ENCODE assay signal across 26 cellular contexts in genomic region chr1:84020151-84020550, GRCh38. TPM values are rescaled to one million over a fixed set of nuclear protein-coding genes. Genes with fewer than 3 reads are reported as not detected.
DNase-seq lines count a peak whose midpoint lies in the region; ATAC-seq, FAIRE-seq and TF ChIP-seq lines count a peak whose summit lies in the region.
"Had no signal": no experiment of that assay in that cellular context is flagged by ENCODE, and none has a peak within 500 bp of the region (broad histone marks: within the 10 kb centered on the region; RNA-seq: fewer than 3 reads in every experiment).

No MANE protein-coding gene starts in this region.

- H3K27me3 ChIP-seq in liver (ENCODE audit: control insufficient read depth in 4 of 4, insufficient read depth in 4 of 4, low read length in 3 of 4) (no peaks in the 10 kb centered on the region), HepG2 (ENCODE audit: control insufficient read depth in 1 of 2, insufficient read depth in 2 of 2, low read length in 2 of 2) (no peaks in the 10 kb centered on the region), ovary (no peaks in the 10 kb centered on the region), foreskin keratinocyte (no peaks in the 10 kb centered on the region)

- H3K79me2 ChIP-seq in HepG2 (ENCODE audit: insufficient read depth, low read length) = no peaks in the 10 kb centered on the region

- in situ Hi-C loops in HepG2 (cut with HindIII; ENCODE audit: extremely low pct_ligation_motif_present, low pct_unique_long_range_greater_than_20kb) = no loop called here

- no peak overlapping the region for H3K4me2 ChIP-seq in HepG2 (ENCODE audit: low read depth, low read length)

- TF ChIP-seq RAD21 in liver (IDR thresholded peaks at IDR 0.05) (peak; percentile 57 to 59), HepG2 (CRISPR knock-in tag; IDR thresholded peaks at IDR 0.05) (no peak)

- 13% methylated on average over 3 of the region's 3 CpGs for WGBS in liver
- WGBS in HepG2 (ENCODE audit: low lambda C conversion rate) = 0% methylated on average over 3 of the region's 3 CpGs
- 14 to 19% (median 15%) methylated on average over 3 of the region's 3 CpGs for WGBS in ovary, 3 donors

- no peak for ATAC-seq in HepG2
- no peak for ATAC-seq in stimulated activated naive CD8-positive, alpha-beta T cell treated with anti-CD3 and anti-CD28 coated beads, Interleukin-15, Interleukin-2, amounts not matched to agents 100 U/mL and 50 U/mL, for 24 hours
- no peak for ATAC-seq in foreskin keratinocyte
- ATAC-seq: activated naive CD4-positive, alpha-beta T cell treated with anti-CD3 and anti-CD28 coated beads, Interleukin-2, amount 50 U/mL, for 72 hours; activated T-helper 17 cell treated with anti-CD3 and anti-CD28 coated beads, Interleukin-2, amount 50 U/mL, for 72 hours had no signal

- no peak overlapping the region for H3K4me3 ChIP-seq in liver (ENCODE audit: low read depth in 1 of 3, low read length in 3 of 3)
- H3K4me3 ChIP-seq in HepG2 (replicated peaks in 1 of 3; ENCODE audit: insufficient read depth in 1 of 3, low read depth in 2 of 3, low read length in 3 of 3) = no peak overlapping the region
- H3K4me3 ChIP-seq in ovary = no peak overlapping the region
- H3K4me3 ChIP-seq: cardiac muscle cell, thoracic aorta had no signal

- intact Hi-C loops in HepG2 (cut with micrococcal nuclease; ENCODE audit: unreplicated experiment) (no loop called here), ovary (cut with DNase I) (loop anchor here in 1 of 4 donors (5.0 kb wide), 1 partner anchor 1873 kb away; no protein-coding TSS in a partner anchor)

- no peak overlapping the region for H3K9ac ChIP-seq in liver (ENCODE audit: low read depth in 1 of 2, low read length in 2 of 2)
- no peak overlapping the region for H3K9ac ChIP-seq in HepG2 (ENCODE audit: insufficient read depth, low read depth, low read length)

- no peak overlapping the region for H2AFZ ChIP-seq in HepG2 (ENCODE audit: low read length)

- TF ChIP-seq CTCF in liver (IDR thresholded peaks at IDR 0.05; ENCODE audit: low read depth, low read length, missing input control) = no peak
- no peak for TF ChIP-seq CTCF in HepG2 (CRISPR knock-in tag; IDR thresholded peaks at IDR 0.05)
- TF ChIP-seq CTCF in ovary (IDR thresholded peaks at IDR 0.05) = no peak
- TF ChIP-seq CTCF in foreskin keratinocyte (conservative IDR thresholded peaks at IDR 0.05) = no peak

- POLR2A ChIA-PET in HepG2 (lab: Yijun Ruan, JAX) = no interaction called here

- CTCF ChIA-PET in HepG2 (lab: Yijun Ruan, JAX; ENCODE audit: low intra/inter-chr PET ratio, low total read pairs) = no interaction called here

- TF ChIP-seq EP300 in HepG2 (IDR thresholded peaks at IDR 0.05; ENCODE audit: low read depth in 2 of 2, low read length in 2 of 2) (no peak), HepG2 (CRISPR knock-in tag; IDR thresholded peaks at IDR 0.05; ENCODE audit: borderline replicate concordance) (no peak), ovary (IDR thresholded peaks at IDR 0.05) (no peak)

- H3K27ac ChIP-seq in liver (ENCODE audit: low read depth in 1 of 2, low read length in 2 of 2) (no peak overlapping the region), HepG2 (ENCODE audit: extremely low read length, insufficient read depth, low read length) (no peak overlapping the region), ovary (no peak overlapping the region), foreskin keratinocyte (no peak overlapping the region)
- H3K27ac ChIP-seq: cardiac muscle cell, thoracic aorta had no signal

- H3K4me1 ChIP-seq in liver (ENCODE audit: control insufficient read depth in 4 of 4, insufficient read depth in 4 of 4, low read length in 3 of 4) (peaks cover 0 to 16% (median 7%) of the 10 kb centered on the region in 4 donors), HepG2 (ENCODE audit: insufficient read depth, low read length) (no peaks in the 10 kb centered on the region), ovary (ENCODE audit: insufficient read depth) (no peaks in the 10 kb centered on the region), foreskin keratinocyte (no peaks in the 10 kb centered on the region)

- no peaks in the 10 kb centered on the region for H4K20me1 ChIP-seq in HepG2 (ENCODE audit: insufficient read depth, low read length)

- no peaks in the 10 kb centered on the region for H3K9me3 ChIP-seq in liver (ENCODE audit: control insufficient read depth in 4 of 4, low read length in 3 of 4)
- H3K9me3 ChIP-seq in HepG2 (ENCODE audit: low read length) = no peaks in the 10 kb centered on the region
- H3K9me3 ChIP-seq in ovary = no peaks in the 10 kb centered on the region
- H3K9me3 ChIP-seq: thoracic aorta had no signal

- no peak for FAIRE-seq in HepG2 (lab: Jason Lieb, UNC)
- FAIRE-seq: endometrium, RCC 7860 had no signal

- BruUV-seq in HepG2 (replicated peaks; lab: Mats Ljungman, UMichigan) = no TSS peak

- no peak for DNase-seq in HepG2 (ENCODE audit: low spot score)
- peak; percentile 35 for DNase-seq in NCI-H748 treated with DMSO at 0.1 percent for 48 hours (lab: John Stamatoyannopoulos, UW)
- peak; percentile 69 for DNase-seq in islet precursor cell
- DNase-seq in ureter (ENCODE audit: low spot score) = peak; percentile 48
- no peak for DNase-seq in stimulated activated naive CD8-positive, alpha-beta T cell treated with anti-CD3 and anti-CD28 coated beads, Interleukin-15, Interleukin-2, amounts not matched to agents 100 U/mL and 50 U/mL, for 24 hours
- no peak for DNase-seq in ovary
- DNase-seq in foreskin keratinocyte = no peak
- DNase-seq: ACHN; activated B cell treated with CpG ODN at 0.5 μM for 24 hours; activated CD4-positive, alpha-beta T cell treated with anti-CD3 and anti-CD28 coated beads, Interleukin-2, amount 50 U/mL, for 48 hours; activated CD8-positive, alpha-beta memory T cell treated with anti-CD3 and anti-CD28 coated beads, Interleukin-2, amount 50 U/mL, for 48 hours; anterior cingulate cortex; KBM-7; kidney glomerular epithelial cell; mesenchymal stem cell; naive B cell; NCI-H1694; stimulated activated CD4-positive, alpha-beta T cell treated with anti-CD3 and anti-CD28 coated beads, Interleukin-4, amount 100 ng/mL, for 24 hours; stimulated activated naive CD4-positive, alpha-beta T cell had no signal

- TF ChIP-seq POLR2A in HepG2 (IDR thresholded peaks at IDR 0.05; ENCODE audit: insufficient read depth in 1 of 2, low read depth in 2 of 2, low read length in 2 of 2) (no peak), ovary (IDR thresholded peaks at IDR 0.05) (no peak)

- H3K36me3 ChIP-seq in liver (ENCODE audit: control insufficient read depth in 4 of 4, insufficient read depth in 3 of 4, low read depth in 1 of 4, low read length in 3 of 4) = no peaks in the 10 kb centered on the region
- H3K36me3 ChIP-seq in HepG2 (replicated peaks in 1 of 2; ENCODE audit: control insufficient read depth in 1 of 2, insufficient read depth in 2 of 2, low read length in 2 of 2) = no peaks in the 10 kb centered on the region
- no peaks in the 10 kb centered on the region for H3K36me3 ChIP-seq in ovary
- H3K36me3 ChIP-seq: cardiac muscle cell, thoracic aorta had no signal

TF ChIP-seq in liver, 16 proteins besides CTCF, POLR2A, EP300 and RAD21 (continues in another document):
- TF ChIP-seq EGR1 (IDR thresholded peaks at IDR 0.05; ENCODE audit: low read depth in 2 of 2) = no peak

RNA-seq across cellular contexts. Expression of gene TTLL7, which starts 21.2 kb away (rescaled TPM):
- total RNA-seq in liver = 1 to 10 TPM; 1.7 to 6.0 TPM
- polyA plus RNA-seq in liver = 1 to 10 TPM; 1.1 to 2.0 TPM
- 0.22 and 0.38 TPM in 2 replicates for total RNA-seq in HepG2 (2016; rRNA removed; fragmentation: Illumina TruSeq; extraction: Trizol)
- total RNA-seq in HepG2 (2016; cell fraction: cytosol; rRNA removed; fragmentation: Illumina TruSeq; extraction: Trizol; ENCODE audit: low read depth) = 0.30 and 0.71 TPM in 2 replicates
- 0.24 and 0.46 TPM in 2 replicates for total RNA-seq in HepG2 (2016; cell fraction: insoluble cytoplasmic fraction; rRNA removed; fragmentation: Illumina TruSeq; extraction: Trizol)
- total RNA-seq in HepG2 (2016; cell fraction: membrane; rRNA removed; fragmentation: Illumina TruSeq; extraction: Trizol) = 0.21 and 0.37 TPM in 2 replicates
- total RNA-seq in HepG2 (2016; cell fraction: nucleus; rRNA removed; fragmentation: Illumina TruSeq; extraction: Trizol) = 0.25 and 0.47 TPM in 2 replicates
- polyA plus RNA-seq in HepG2 (2011; rRNA removed) = 0.07 and 0.13 TPM in 2 replicates
- 0.04 and 0.10 TPM in 2 replicates for polyA plus RNA-seq in HepG2 (2011; cell fraction: cytosol; rRNA removed)
- 0.08 and 0.19 TPM in 2 replicates for polyA plus RNA-seq in HepG2 (2011; cell fraction: nucleus; rRNA removed)
- 0.20 TPM in 1 of 2 replicates, not detected in the other for polyA plus RNA-seq in HepG2 (2012)
- not detected in 2 replicates for polyA plus RNA-seq in HepG2 (2016; cell fraction: cytosol; fragmentation: Illumina TruSeq; extraction: Trizol; ENCODE audit: low read depth)
- polyA plus RNA-seq in HepG2 (2016; cell fraction: insoluble cytoplasmic fraction; fragmentation: Illumina TruSeq; extraction: Trizol; ENCODE audit: low read depth) = 0.29 and 0.39 TPM in 2 replicates
- 0.14 TPM in 1 of 2 replicates, not detected in the other for polyA plus RNA-seq in HepG2 (2016; cell fraction: membrane; fragmentation: Illumina TruSeq; extraction: Trizol; ENCODE audit: low read depth)
- 0.44 and 0.72 TPM in 2 replicates for polyA plus RNA-seq in HepG2 (2016; cell fraction: nucleus; fragmentation: Illumina TruSeq; extraction: Trizol; ENCODE audit: insufficient read depth, low read depth)
- polyA minus RNA-seq in HepG2 (2011; rRNA and poly(A)+ RNA removed; ENCODE audit: low replicate concordance) = 0.35 TPM in 1 of 2 replicates, not detected in the other
- polyA minus RNA-seq in HepG2 (2011; cell fraction: cytosol; rRNA and poly(A)+ RNA removed) = not detected in 2 replicates
- not detected in 2 replicates for polyA minus RNA-seq in HepG2 (2011; cell fraction: nucleus; rRNA and poly(A)+ RNA removed)
- 29.2 TPM for total RNA-seq in ureter
- total RNA-seq in ovary = 10 to 100 TPM in 2 of 7 donors, 1 to 10 TPM in 5; 2.0 to 21.8 (median 2.8) TPM
- polyA plus RNA-seq in ovary = 1 to 10 TPM; 2.1 to 9.9 TPM
- total RNA-seq in foreskin keratinocyte = 6.3 and 7.9 TPM in 2 replicates
- polyA plus RNA-seq in foreskin keratinocyte = 2.8 and 2.9 TPM in 2 replicates
- total RNA-seq: activated B cell treated with CpG ODN at 0.5 μM for 24 hours had no signal

Comparison
In these comparisons a context has a peak if more than half of its experiments do, and no peak if none do; other contexts are left out.
1. DNase-seq: peak in NCI-H748 treated with DMSO at 0.1 percent for 48 hours (single experiment), islet precursor cell (single experiment) and ureter (single experiment); none in HepG2 (single experiment), stimulated activated naive CD8-positive, alpha-beta T cell treated with anti-CD3 and anti-CD28 coated beads, Interleukin-15, Interleukin-2, amounts not matched to agents 100 U/mL and 50 U/mL, for 24 hours (single experiment), ovary (0 of 5) and foreskin keratinocyte (0 of 2).